Comparison of ENCODE assay signal across 11 cellular contexts in the genomic region with DNA sequence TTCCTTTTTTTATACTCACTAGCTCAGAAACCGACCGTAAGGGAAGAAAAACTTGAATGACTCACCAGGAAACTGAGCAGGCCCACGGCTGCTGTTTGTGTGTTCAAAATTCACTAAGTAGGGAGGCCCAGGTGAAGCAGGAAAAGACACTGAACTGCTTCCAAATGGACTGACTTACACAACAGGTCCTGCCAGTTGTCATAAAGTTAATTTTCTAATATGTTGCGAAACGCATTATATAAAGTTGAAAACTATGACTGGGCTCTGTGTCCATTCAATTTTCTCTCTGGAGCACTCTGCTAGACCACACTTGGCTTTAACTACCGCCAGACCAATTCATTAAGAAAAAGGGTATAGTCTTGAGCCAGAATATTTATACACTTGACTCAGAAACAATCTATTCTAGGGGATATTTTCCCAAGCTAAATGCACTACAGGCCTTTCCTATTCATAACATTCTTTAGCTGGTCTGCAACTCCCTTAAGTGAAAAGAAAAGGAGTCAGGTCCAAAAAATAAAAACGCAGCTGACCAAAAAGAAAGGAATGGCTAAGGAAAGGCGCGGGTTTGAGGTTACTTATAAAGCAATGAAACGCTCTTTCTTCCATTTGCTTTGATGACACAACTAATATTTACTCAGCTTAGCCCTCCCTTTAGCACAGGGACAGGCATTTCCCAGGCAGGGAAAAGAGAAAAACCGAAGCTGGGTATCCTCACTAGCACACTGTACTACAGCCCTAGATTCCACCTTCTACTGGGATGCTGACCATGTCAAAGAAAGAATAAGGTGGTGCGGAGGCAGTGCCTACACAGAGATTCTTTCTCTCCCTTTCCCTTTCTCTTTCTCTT.
DNase-seq lines count a peak whose midpoint lies in the region; ATAC-seq and TF ChIP-seq lines count a peak whose summit lies in the region.
"Had no signal": no experiment of that assay in that cellular context is flagged by ENCODE, and none has a peak within 500 bp of the region (broad histone marks: within the 10 kb centered on the region; RNA-seq: fewer than 3 reads in every experiment).

No MANE protein-coding gene starts in this region.

- H3K4me3 ChIP-seq in skeletal muscle tissue (ENCODE audit: low read length in 3 of 3), result no peak overlapping the region

- no peak overlapping the region for H3K4me3 Mint-ChIP-seq in T-helper 17 cell
- H3K4me3 Mint-ChIP-seq: activated CD8-positive, alpha-beta memory T cell treated with anti-CD3 and anti-CD28 coated beads, Interleukin-2, amount 10 ng/mL, durations not matched to agents 7 days and 5 days; IgD-negative memory B cell had no signal

- no peaks in the 10 kb centered on the region for H3K27me3 Mint-ChIP-seq in T-helper 17 cell
- H3K27me3 Mint-ChIP-seq: activated CD8-positive, alpha-beta memory T cell treated with anti-CD3 and anti-CD28 coated beads, Interleukin-2, amount 10 ng/mL, durations not matched to agents 7 days and 5 days; IgD-negative memory B cell had no signal

- no peak overlapping the region for H3K9ac ChIP-seq in skeletal muscle tissue (ENCODE audit: low read depth in 1 of 3, low read length in 3 of 3)

- peak; percentile 86 for DNase-seq in ELR (ENCODE audit: low read depth)
- DNase-seq in hepatic stellate cell (ENCODE audit: low spot score), result peak; percentile 8
- no peak for DNase-seq in T-helper 17 cell
- no peak for DNase-seq in NCI-H1436 (lab: John Stamatoyannopoulos, UW)
- DNase-seq: activated CD8-positive, alpha-beta memory T cell treated with anti-CD3 and anti-CD28 coated beads, Interleukin-2, amount 10 ng/mL, durations not matched to agents 7 days and 5 days had no signal

- H3K4me1 ChIP-seq in skeletal muscle tissue (ENCODE audit: control insufficient read depth in 3 of 3, insufficient read depth in 3 of 3, low read length in 3 of 3), result no peaks in the 10 kb centered on the region

- H3K9me3 ChIP-seq in skeletal muscle tissue (ENCODE audit: control insufficient read depth in 3 of 3, low read length in 3 of 3) (no peaks in the 10 kb centered on the region), T-helper 17 cell (ENCODE audit: control insufficient read depth, low read length, poor library complexity, severe bottlenecking) (no peaks in the 10 kb centered on the region)

- H3K4me1 Mint-ChIP-seq in T-helper 17 cell, result no peaks in the 10 kb centered on the region
- H3K4me1 Mint-ChIP-seq: activated CD8-positive, alpha-beta memory T cell treated with anti-CD3 and anti-CD28 coated beads, Interleukin-2, amount 10 ng/mL, durations not matched to agents 7 days and 5 days had no signal

- no peaks in the 10 kb centered on the region for H3K36me3 ChIP-seq in skeletal muscle tissue (ENCODE audit: control insufficient read depth in 3 of 3, insufficient read depth in 3 of 3, low read length in 3 of 3)

- no peak for ATAC-seq in GM19395 (IDR thresholded peaks at IDR 0.05; ENCODE audit: unreplicated experiment)
- ATAC-seq in T-helper 17 cell, result no peak
- no peak for ATAC-seq in GM21447 (IDR thresholded peaks at IDR 0.05; ENCODE audit: unreplicated experiment)
- ATAC-seq: activated CD8-positive, alpha-beta memory T cell treated with anti-CD3 and anti-CD28 coated beads, Interleukin-2, amount 10 ng/mL, durations not matched to agents 7 days and 5 days; Panc1 had no signal

- no peak overlapping the region for H3K27ac Mint-ChIP-seq in T-helper 17 cell
- H3K27ac Mint-ChIP-seq: activated CD8-positive, alpha-beta memory T cell treated with anti-CD3 and anti-CD28 coated beads, Interleukin-2, amount 10 ng/mL, durations not matched to agents 7 days and 5 days; IgD-negative memory B cell had no signal

- H3K27ac ChIP-seq in VCaP (peak overlapping the region; percentile 66), skeletal muscle tissue (ENCODE audit: low read depth, low read length) (peak overlapping the region; percentile 16)

- TF ChIP-seq CTCF in VCaP (conservative IDR thresholded peaks at IDR 0.05), result no peak

- no peaks in the 10 kb centered on the region for H3K36me3 Mint-ChIP-seq in T-helper 17 cell (ENCODE audit: low read depth)
- H3K36me3 Mint-ChIP-seq: activated CD8-positive, alpha-beta memory T cell treated with anti-CD3 and anti-CD28 coated beads, Interleukin-2, amount 10 ng/mL, durations not matched to agents 7 days and 5 days; IgD-negative memory B cell had no signal

- no peaks in the 10 kb centered on the region for H3K27me3 ChIP-seq in skeletal muscle tissue (ENCODE audit: control insufficient read depth in 3 of 3, insufficient read depth in 3 of 3, low read length in 3 of 3)

Comparison
In these comparisons a context has a peak if more than half of its experiments do, and no peak if none do; other contexts are left out.
1. DNase-seq: peak in ELR (single experiment) and hepatic stellate cell (single experiment); none in T-helper 17 cell (0 of 3) and NCI-H1436 (single experiment).